Comparison of ENCODE assay signal across 8 cellular contexts in the genomic region with DNA sequence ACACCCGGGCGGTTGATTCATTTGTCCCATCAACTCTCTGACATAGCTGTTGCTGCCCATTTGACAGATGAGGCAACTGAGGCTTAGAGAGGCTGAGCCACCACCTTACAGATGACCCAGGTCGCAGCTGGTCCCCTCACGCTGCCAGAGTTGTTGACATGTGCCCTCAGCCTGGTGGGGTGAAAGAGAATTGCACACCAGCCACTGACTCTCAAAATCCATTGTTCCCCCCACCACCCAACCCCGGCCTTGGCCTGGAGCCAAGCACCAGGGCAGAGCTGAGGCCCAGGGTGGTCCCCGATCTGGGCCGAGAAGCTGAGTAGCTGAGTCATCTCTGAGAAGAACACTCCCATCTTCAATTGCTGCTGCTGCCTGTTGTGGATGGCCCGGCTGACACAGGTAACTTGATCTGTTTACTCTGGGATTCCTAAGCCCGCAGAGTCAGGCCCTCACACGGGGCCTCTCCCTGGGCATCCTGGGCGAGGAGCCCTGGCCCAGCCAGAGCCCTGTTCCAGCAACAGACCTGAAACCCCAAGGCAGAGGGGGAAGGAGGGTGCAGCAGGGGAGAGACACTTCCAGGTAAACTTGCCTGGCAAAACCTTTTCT. TPM values are rescaled to one million over a fixed set of nuclear protein-coding genes. Genes with fewer than 3 reads are reported as not detected.
DNase-seq lines count a peak whose midpoint lies in the region; ATAC-seq, FAIRE-seq and TF ChIP-seq lines count a peak whose summit lies in the region.

No MANE protein-coding gene starts in this region.

- H3K9me3 Mint-ChIP-seq in glutamatergic neuron (ENCODE audit: unreplicated experiment), result peaks cover 7% of the 10 kb centered on the region
- no peaks in the 10 kb centered on the region for H3K9me3 Mint-ChIP-seq in activated T-cell treated with anti-CD3 and anti-CD28 coated beads, Interleukin-2, amount 50 U/mL, for 4 hours

- H3K4me3 ChIP-seq in Panc1 (ENCODE audit: low read depth in 2 of 2, low read length in 2 of 2), result no peak overlapping the region

- TF ChIP-seq CTCF in Panc1 (IDR thresholded peaks at IDR 0.05) (no peak), glutamatergic neuron (IDR thresholded peaks at IDR 0.05; ENCODE audit: partially characterized antibody, unreplicated experiment) (no peak)

- H3K4me1 Mint-ChIP-seq in glutamatergic neuron (ENCODE audit: low read depth, unreplicated experiment), result peaks cover 20% of the 10 kb centered on the region
- peaks cover 20% of the 10 kb centered on the region for H3K4me1 Mint-ChIP-seq in activated T-cell treated with anti-CD3 and anti-CD28 coated beads, Interleukin-2, amount 50 U/mL, for 4 hours (ENCODE audit: low read depth)

- in situ Hi-C loops in ACHN (cut with HindIII; ENCODE audit: low pct_ligation_motif_present, low pct_unique_long_range_greater_than_20kb, low sequenced_read_pairs), result no loop called here
- in situ Hi-C loops in Panc1 (cut with HindIII; ENCODE audit: low pct_unique_long_range_greater_than_20kb, low sequenced_read_pairs), result no loop called here

- peak; percentile 90 for ATAC-seq in Panc1
- no peak for ATAC-seq in activated T-cell treated with anti-CD3 and anti-CD28 coated beads, Interleukin-2, amount 50 U/mL, for 4 hours
- ATAC-seq in GM18861 (IDR thresholded peaks at IDR 0.05; ENCODE audit: unreplicated experiment), result no peak

- DNase-seq in ACHN, result peak; percentile 35
- DNase-seq in HuH-7 (ENCODE audit: low spot score), result peak; percentile 85
- peak; percentile 32 for DNase-seq in Panc1 (ENCODE audit: low read depth, low spot score)
- peak; percentile 40 for DNase-seq in glutamatergic neuron
- no peak for DNase-seq in activated T-cell treated with anti-CD3 and anti-CD28 coated beads, Interleukin-2, amount 50 U/mL, for 4 hours
- no peak for DNase-seq in stimulated activated CD4-positive, alpha-beta T cell treated with anti-CD3 and anti-CD28 coated beads, Interleukin-2, amount 100 ng/mL, for 48 hours
- DNase-seq in GM12891 (ENCODE audit: insufficient read length, low spot score), result no peak

- H3K36me3 ChIP-seq in Panc1 (ENCODE audit: control insufficient read depth, insufficient read depth, low read length), result no peaks in the 10 kb centered on the region

- TF ChIP-seq POLR2A in GM12891 (IDR thresholded peaks at IDR 0.05; ENCODE audit: low read depth, low read length), result no peak

- POLR2A ChIA-PET in Panc1 (lab: Charles Lee), result no interaction called here

- H3K36me3 Mint-ChIP-seq in glutamatergic neuron (ENCODE audit: unreplicated experiment), result no peaks in the 10 kb centered on the region
- H3K36me3 Mint-ChIP-seq in activated T-cell treated with anti-CD3 and anti-CD28 coated beads, Interleukin-2, amount 50 U/mL, for 4 hours (ENCODE audit: insufficient read depth), result no peaks in the 10 kb centered on the region

- intact Hi-C loops in Panc1 (cut with micrococcal nuclease; ENCODE audit: unreplicated experiment), result no loop called here

- CTCF ChIA-PET in Panc1 (lab: Charles Lee), result interaction anchor here (0.6 kb wide), 1 partner anchor 10 kb away, joined by 3 read pairs; no protein-coding TSS in a partner anchor

- peaks cover 12% of the 10 kb centered on the region for H3K4me1 ChIP-seq in Panc1 (ENCODE audit: control insufficient read depth, insufficient read depth, low read length)

- peak overlapping the region; percentile 38 for H3K27ac Mint-ChIP-seq in glutamatergic neuron (ENCODE audit: unreplicated experiment)

- H3K27me3 ChIP-seq in Panc1 (ENCODE audit: control insufficient read depth, insufficient read depth, low read length), result no peaks in the 10 kb centered on the region

- BruUV-seq in Panc1 (replicated peaks; lab: Mats Ljungman, UMichigan), result no TSS peak

- no peak for FAIRE-seq in GM12891 (lab: Jason Lieb, UNC)

- H3K27ac ChIP-seq in Panc1 (ENCODE audit: low read length), result peak overlapping the region; percentile 34

- H3K4me3 Mint-ChIP-seq in glutamatergic neuron (ENCODE audit: unreplicated experiment), result no peak overlapping the region
- no peak overlapping the region for H3K4me3 Mint-ChIP-seq in activated T-cell treated with anti-CD3 and anti-CD28 coated beads, Interleukin-2, amount 50 U/mL, for 4 hours

- H3K27me3 Mint-ChIP-seq in glutamatergic neuron (ENCODE audit: unreplicated experiment), result peaks cover 4% of the 10 kb centered on the region
- H3K27me3 Mint-ChIP-seq in activated T-cell treated with anti-CD3 and anti-CD28 coated beads, Interleukin-2, amount 50 U/mL, for 4 hours (ENCODE audit: low read depth), result no peaks in the 10 kb centered on the region

- H3K9me3 ChIP-seq in Panc1 (ENCODE audit: control insufficient read depth, insufficient read depth, low read depth, low read length), result no peaks in the 10 kb centered on the region

TF ChIP-seq in GM12891, 5 proteins besides CTCF, POLR2A, EP300 and RAD21:
- no peak for TF ChIP-seq POLR2AphosphoS5 (IDR thresholded peaks at IDR 0.05; ENCODE audit: low read depth, low read length)
- no peak for TF ChIP-seq PAX5 (IDR thresholded peaks at IDR 0.05; ENCODE audit: insufficient read depth, low read length, severe bottlenecking)
- no peak for TF ChIP-seq TAF1 (IDR thresholded peaks at IDR 0.05; ENCODE audit: low read depth, low read length)
- no peak for TF ChIP-seq POU2F2 (IDR thresholded peaks at IDR 0.05; ENCODE audit: low read depth, low read length)
- no peak for TF ChIP-seq SPI1 (IDR thresholded peaks at IDR 0.05; ENCODE audit: low read depth, low read length)
TF ChIP-seq in GM12891: peak in this region for 0.

RNA-seq across cellular contexts. Expression of gene PVRIG, which starts 27.5 kb away (rescaled TPM):
- total RNA-seq in Panc1 (2021; ENCODE audit: unreplicated experiment) (not detected), glutamatergic neuron (ENCODE audit: unreplicated experiment) (not detected)
- polyA plus RNA-seq in Panc1 (2012; ENCODE audit: insufficient read length), result not detected
- 10 to 100 TPM; 21.9 to 37.1 (median 27.8) TPM for total RNA-seq in activated T-cell treated with anti-CD3 and anti-CD28 coated beads, Interleukin-2, amount 50 U/mL, for 4 hours
- polyA plus RNA-seq in GM12891 (2012; ENCODE audit: low read depth, missing spikeins), result 9.5 TPM

Comparison
In these comparisons a context has a peak if more than half of its experiments do, and no peak if none do; other contexts are left out.
1. DNase-seq: peak in ACHN (single experiment), HuH-7 (single experiment), Panc1 (single experiment) and glutamatergic neuron (single experiment); none in activated T-cell treated with anti-CD3 and anti-CD28 coated beads, Interleukin-2, amount 50 U/mL, for 4 hours (single experiment), stimulated activated CD4-positive, alpha-beta T cell treated with anti-CD3 and anti-CD28 coated beads, Interleukin-2, amount 100 ng/mL, for 48 hours (0 of 2) and GM12891 (single experiment).
2. RNA of gene PVRIG, which starts 27.5 kb away (total RNA-seq): 21.9 to 37.1 TPM in activated T-cell treated with anti-CD3 and anti-CD28 coated beads, Interleukin-2, amount 50 U/mL, for 4 hours; not detected in glutamatergic neuron (single experiment) and not detected in Panc1 (single experiment); every median in the first group is over 10 times any median in the second.